In the genomic region with DNA sequence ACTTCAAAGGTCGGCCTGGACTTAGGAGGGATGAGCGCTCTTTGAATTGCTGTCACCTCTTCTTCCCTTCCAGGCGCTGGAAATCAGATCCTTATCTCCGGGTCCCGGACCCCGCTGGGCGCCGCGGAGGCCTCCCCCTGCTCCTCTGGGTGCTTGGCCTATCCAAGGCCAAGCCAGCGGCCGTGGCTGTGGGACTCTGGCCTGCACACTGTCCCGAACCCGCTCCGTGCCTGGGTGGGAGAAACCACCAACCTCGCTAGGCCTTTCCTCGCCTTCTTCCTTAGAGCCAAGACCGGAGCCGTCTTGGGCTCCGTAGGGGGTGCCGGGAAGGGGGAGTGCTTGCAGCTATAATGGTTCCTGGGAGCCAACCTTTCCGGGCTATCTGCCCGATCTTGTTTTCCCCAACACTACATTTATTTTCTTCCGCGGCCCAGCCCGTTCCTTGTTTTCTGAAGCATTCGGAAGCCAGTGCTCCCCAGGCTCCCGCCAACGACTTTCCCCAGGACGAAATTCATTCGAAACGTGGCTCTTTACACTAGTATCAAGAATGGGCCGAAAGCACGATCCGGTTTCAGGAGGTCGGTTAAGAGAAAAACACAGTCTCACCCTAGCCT, we compare ENCODE assay signal across 9 cellular contexts. TPM values are rescaled to one million over a fixed set of nuclear protein-coding genes. Genes with fewer than 3 reads are reported as not detected.
DNase-seq lines count a peak whose midpoint lies in the region; ATAC-seq, FAIRE-seq and TF ChIP-seq lines count a peak whose summit lies in the region.
"Had no signal": no experiment of that assay in that cellular context is flagged by ENCODE, and none has a peak within 500 bp of the region (broad histone marks: within the 10 kb centered on the region; RNA-seq: fewer than 3 reads in every experiment).

No MANE protein-coding gene starts in this region.

- peak overlapping the region in 8 of 10 donors; percentile 29 to 74 (median 60) for H3K4me3 Mint-ChIP-seq in naive thymus-derived CD4-positive, alpha-beta T cell

- no TSS peak for BruUV-seq in endothelial cell of umbilical vein (replicated peaks; lab: Mats Ljungman, UMichigan)

- dilution Hi-C loops in endothelial cell of umbilical vein (cut with MboI; ENCODE audit: extremely low pct_ligation_motif_present, low sequenced_read_pairs) = no loop called here

- H3K9me1 ChIP-seq in endothelial cell of umbilical vein (replicated peaks; ENCODE audit: control insufficient read depth, extremely low read depth, insufficient read depth, low read length) = no peaks in the 10 kb centered on the region

- 61 to 67% methylated on average over 35 of the region's 35 CpGs for WGBS in heart right ventricle, 2 donors
- WGBS in aorta, 2 donors = 1 to 2% methylated on average over 35 of the region's 35 CpGs

- H3K36me3 ChIP-seq in heart right ventricle = peaks cover 0 to 13% (median 0%) of the 10 kb centered on the region in 9 donors
- no peaks in the 10 kb centered on the region for H3K36me3 ChIP-seq in endothelial cell of umbilical vein (ENCODE audit: control insufficient read depth in 2 of 2, extremely low read depth in 1 of 2, insufficient read depth in 2 of 2, low read length in 2 of 2)
- H3K36me3 ChIP-seq in naive thymus-derived CD4-positive, alpha-beta T cell (ENCODE audit: control insufficient read depth in 2 of 3, insufficient read depth in 3 of 3, low read length in 3 of 3) = no peaks in the 10 kb centered on the region
- no peaks in the 10 kb centered on the region for H3K36me3 ChIP-seq in aorta (ENCODE audit: control insufficient read depth in 1 of 2, insufficient read depth in 2 of 2, low read length in 1 of 2)

- H3K4me1 Mint-ChIP-seq in naive thymus-derived CD4-positive, alpha-beta T cell = peaks cover 28 to 47% (median 37%) of the 10 kb centered on the region in 7 donors

- POLR2A ChIA-PET in endothelial cell of umbilical vein (lab: Charles Lee) = no interaction called here
- POLR2A ChIA-PET in naive thymus-derived CD4-positive, alpha-beta T cell (lab: Charles Lee) = interaction anchor here (1.0 kb wide), 1 partner anchor 9 kb away, joined by 3 read pairs; no protein-coding TSS in a partner anchor

- H3K27me3 ChIP-seq in heart right ventricle (peaks cover 0 to 99% (median 77%) of the 10 kb centered on the region in 7 donors), endothelial cell of umbilical vein (ENCODE audit: control insufficient read depth in 2 of 2, insufficient read depth in 2 of 2, low read length in 2 of 2) (peaks cover 92 to 98% of the 10 kb centered on the region in 2 experiments), aorta (ENCODE audit: control insufficient read depth in 1 of 2, insufficient read depth in 2 of 2, low read length in 1 of 2) (no peaks in the 10 kb centered on the region)
- H3K27me3 ChIP-seq in naive thymus-derived CD4-positive, alpha-beta T cell (ENCODE audit: control insufficient read depth in 2 of 2, insufficient read depth in 2 of 2, low read length in 2 of 2) = peaks cover 18 to 76% of the 10 kb centered on the region in 2 donors

- peaks cover 74 to 96% (median 83%) of the 10 kb centered on the region in 5 donors for H3K27me3 Mint-ChIP-seq in naive thymus-derived CD4-positive, alpha-beta T cell

- no peak for TF ChIP-seq POLR2A in endothelial cell of umbilical vein (IDR thresholded peaks at IDR 0.05; ENCODE audit: low read depth, low read length)

- FAIRE-seq in endothelial cell of umbilical vein (lab: Jason Lieb, UNC) = no peak

- H3K9me3 ChIP-seq in heart right ventricle = no peaks in the 10 kb centered on the region
- H3K9me3 ChIP-seq in endothelial cell of umbilical vein (replicated peaks; ENCODE audit: control insufficient read depth, insufficient read depth, low read length) = no peaks in the 10 kb centered on the region
- no peaks in the 10 kb centered on the region for H3K9me3 ChIP-seq in naive thymus-derived CD4-positive, alpha-beta T cell (ENCODE audit: control insufficient read depth in 2 of 3, low read length in 3 of 3)
- no peaks in the 10 kb centered on the region for H3K9me3 ChIP-seq in aorta (ENCODE audit: control insufficient read depth, low read length)

- no peak overlapping the region for H3K9ac ChIP-seq in endothelial cell of umbilical vein (replicated peaks; ENCODE audit: extremely low read depth, insufficient read depth, low read length)

- peaks cover 0 to 9% (median 0%) of the 10 kb centered on the region in 11 donors for H3K9me3 Mint-ChIP-seq in naive thymus-derived CD4-positive, alpha-beta T cell

- CTCF ChIA-PET in endothelial cell of umbilical vein (lab: Charles Lee) = no interaction called here
- CTCF ChIA-PET in naive thymus-derived CD4-positive, alpha-beta T cell (lab: Charles Lee) = no interaction called here

- peak overlapping the region in 2 of 9 donors; percentile 63 to 76 for H3K27ac Mint-ChIP-seq in naive thymus-derived CD4-positive, alpha-beta T cell

- DNase-seq in heart right ventricle (no peak), cardiac septum (ENCODE audit: low spot score) (no peak), endothelial cell of umbilical vein (ENCODE audit: low read depth, low spot score) (no peak), aorta (peak in 1 of 2 donors; percentile 80), caudate nucleus (lab: John Stamatoyannopoulos, UW) (no peak), omental fat pad (ENCODE audit: low spot score) (no peak)
- no peak for DNase-seq in naive thymus-derived CD4-positive, alpha-beta T cell
- DNase-seq: Calu3 had no signal

- H3K27ac ChIP-seq in heart right ventricle = peak overlapping the region in 3 of 10 donors; percentile 12 to 48 (median 17)
- no peak overlapping the region for H3K27ac ChIP-seq in endothelial cell of umbilical vein (ENCODE audit: insufficient read depth, low read depth, low read length)
- H3K27ac ChIP-seq in naive thymus-derived CD4-positive, alpha-beta T cell (ENCODE audit: low read depth, low read length) = no peak overlapping the region
- peak overlapping the region; percentile 79 to 92 for H3K27ac ChIP-seq in aorta (ENCODE audit: low read depth in 1 of 2, low read length in 2 of 2)
- no peak overlapping the region for H3K27ac ChIP-seq in caudate nucleus (ENCODE audit: low read depth, low read length)

- peak overlapping the region in 9 of 10 donors; percentile 7 to 84 (median 67) for H3K4me3 ChIP-seq in heart right ventricle
- no peak overlapping the region for H3K4me3 ChIP-seq in endothelial cell of umbilical vein (replicated peaks in 1 of 3; ENCODE audit: insufficient read depth in 1 of 3, low read depth in 1 of 3, low read length in 3 of 3)
- H3K4me3 ChIP-seq in naive thymus-derived CD4-positive, alpha-beta T cell (ENCODE audit: low read length) = no peak overlapping the region
- peak overlapping the region; percentile 88 to 99 for H3K4me3 ChIP-seq in aorta (ENCODE audit: low read length in 2 of 2)

- H3K79me2 ChIP-seq in endothelial cell of umbilical vein (ENCODE audit: control insufficient read depth, insufficient read depth, low read length) = no peaks in the 10 kb centered on the region

- H3K36me3 Mint-ChIP-seq in naive thymus-derived CD4-positive, alpha-beta T cell = no peaks in the 10 kb centered on the region

- ATAC-seq in heart right ventricle (no peak), aorta (ENCODE audit: low FRiP score) (no peak), HG03457 (IDR thresholded peaks at IDR 0.05; ENCODE audit: unreplicated experiment) (no peak), omental fat pad (ENCODE audit: low FRiP score) (no peak)
- no peak for ATAC-seq in naive thymus-derived CD4-positive, alpha-beta T cell

- TF ChIP-seq CTCF in heart right ventricle (IDR thresholded peaks at IDR 0.05) (no peak), endothelial cell of umbilical vein (IDR thresholded peaks at IDR 0.05; ENCODE audit: extremely low read depth in 1 of 2, insufficient read depth in 1 of 2, low read depth in 1 of 2, low read length in 2 of 2) (no peak), omental fat pad (IDR thresholded peaks at IDR 0.05) (no peak)

- no peak overlapping the region for H2AFZ ChIP-seq in endothelial cell of umbilical vein (ENCODE audit: low read depth, low read length)

- H3K4me1 ChIP-seq in heart right ventricle = peaks cover 0 to 47% (median 38%) of the 10 kb centered on the region in 9 donors
- no peaks in the 10 kb centered on the region for H3K4me1 ChIP-seq in endothelial cell of umbilical vein (ENCODE audit: control insufficient read depth, extremely low read depth, insufficient read depth, low read length)
- peaks cover 5 to 32% of the 10 kb centered on the region in 2 donors for H3K4me1 ChIP-seq in naive thymus-derived CD4-positive, alpha-beta T cell (ENCODE audit: control insufficient read depth in 2 of 2, insufficient read depth in 2 of 2, low read length in 2 of 2)
- peaks cover 0 to 2% of the 10 kb centered on the region in 2 donors for H3K4me1 ChIP-seq in aorta (ENCODE audit: control insufficient read depth in 1 of 2, insufficient read depth in 2 of 2, low read length in 2 of 2)

- intact Hi-C loops in heart right ventricle (cut with DNase I) = loop anchor here in 8 of 10 donors (2.0 to 10.0 kb wide), 11 partner anchors 309 to 921 kb away; no protein-coding TSS in a partner anchor
- intact Hi-C loops in cardiac septum (cut with DNase I) = loop anchor here (5.0 kb wide), 1 partner anchor 506 kb away; no protein-coding TSS in a partner anchor
- intact Hi-C loops in endothelial cell of umbilical vein (cut with micrococcal nuclease) = no loop called here
- intact Hi-C loops in naive thymus-derived CD4-positive, alpha-beta T cell (cut with micrococcal nuclease) = loop anchor here in 1 of 2 donors (10.0 kb wide), 1 partner anchor 1821 kb away; no protein-coding TSS in a partner anchor
- intact Hi-C loops in aorta (cut with DNase I) = loop anchor here (10.0 kb wide), 2 partner anchors 319 to 921 kb away; no protein-coding TSS in a partner anchor

- H3K4me2 ChIP-seq in endothelial cell of umbilical vein (ENCODE audit: insufficient read depth, low read length) = peak overlapping the region; percentile 27

- no peaks in the 10 kb centered on the region for H4K20me1 ChIP-seq in endothelial cell of umbilical vein (replicated peaks; ENCODE audit: control insufficient read depth, extremely low read depth, insufficient read depth, low read length)

RNA-seq across cellular contexts. Expression of a gene that starts 2.4 kb away (rescaled TPM):
- 10 to 100 TPM in 1 of 10 donors, 1 to 10 TPM in 8, under 1 TPM in 1; 0.71 to 13.3 (median 2.4) TPM for total RNA-seq in heart right ventricle
- 1 to 10 TPM; 6.0 to 6.3 TPM for polyA plus RNA-seq in heart right ventricle
- total RNA-seq in cardiac septum = 1.4 TPM
- total RNA-seq in endothelial cell of umbilical vein = not detected in 2 replicates
- polyA plus RNA-seq in endothelial cell of umbilical vein = not detected in 2 replicates
- polyA plus RNA-seq in endothelial cell of umbilical vein (2011; cell fraction: cytosol; rRNA removed) = not detected in 2 replicates
- polyA plus RNA-seq in endothelial cell of umbilical vein (2011; cell fraction: nucleus; rRNA removed) = 0.08 TPM in 1 of 2 replicates, not detected in the other
- polyA plus RNA-seq in endothelial cell of umbilical vein (2012) = not detected in 2 replicates
- not detected in 2 replicates for polyA minus RNA-seq in endothelial cell of umbilical vein
- polyA minus RNA-seq in endothelial cell of umbilical vein (2011; cell fraction: cytosol; rRNA and poly(A)+ RNA removed) = not detected
- 0.38 TPM in 1 of 2 replicates, not detected in the other for polyA minus RNA-seq in endothelial cell of umbilical vein (2011; cell fraction: nucleus; rRNA and poly(A)+ RNA removed)
- not detected for total RNA-seq in naive thymus-derived CD4-positive, alpha-beta T cell
- polyA plus RNA-seq in naive thymus-derived CD4-positive, alpha-beta T cell = not detected
- total RNA-seq in aorta = 10 to 100 TPM; 48.6 to 79.1 TPM
- 10 to 100 TPM; 13.1 to 55.1 TPM for polyA plus RNA-seq in aorta
- total RNA-seq in omental fat pad = 100 to 1,000 TPM in 2 of 4 donors, 10 to 100 TPM in 2; 33.7 to 148 (median 81.9) TPM

Comparison
In these comparisons a context has a peak if more than half of its experiments do, and no peak if none do; other contexts are left out.
1. H3K27ac ChIP-seq: peak in aorta (2 of 2); none in endothelial cell of umbilical vein (single experiment), naive thymus-derived CD4-positive, alpha-beta T cell (single experiment) and caudate nucleus (single experiment).
2. H3K4me3 ChIP-seq: peak in heart right ventricle (9 of 10) and aorta (2 of 2); none in endothelial cell of umbilical vein (0 of 3) and naive thymus-derived CD4-positive, alpha-beta T cell (single experiment).